Comparison of ENCODE assay signal across 9 cellular contexts in the genomic region with DNA sequence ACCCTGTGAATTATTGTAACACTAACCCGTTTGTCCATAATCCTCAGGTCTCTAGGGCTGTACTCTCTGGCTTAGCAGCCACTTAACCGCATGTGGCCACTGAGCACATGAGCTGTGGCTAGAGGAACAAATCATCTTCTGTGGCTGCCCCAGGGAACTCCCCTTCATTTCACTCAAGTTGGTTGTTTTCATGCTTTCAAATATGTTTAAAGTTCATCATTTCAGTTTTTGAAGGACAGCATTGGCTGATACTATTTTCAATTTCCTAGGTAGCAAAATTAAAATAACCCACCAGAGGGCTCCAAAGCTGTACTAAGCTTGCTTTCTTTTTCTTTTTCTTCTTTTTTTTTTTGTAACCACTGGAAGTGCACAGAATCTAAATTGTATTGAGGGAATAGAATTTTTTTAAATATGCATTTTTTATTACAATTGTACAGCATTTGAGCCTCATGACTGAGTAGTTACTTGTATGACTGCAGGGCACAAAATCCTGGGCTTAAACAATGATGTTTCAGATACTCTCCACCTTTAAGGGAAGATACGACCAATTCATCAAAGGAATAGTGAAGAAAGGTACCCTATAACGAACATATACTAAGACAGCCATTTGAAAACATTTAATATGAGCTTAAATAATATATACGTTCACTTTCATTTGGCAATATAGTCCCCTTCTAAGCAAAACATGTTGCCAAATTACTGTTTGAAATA. TPM values are rescaled to one million over a fixed set of nuclear protein-coding genes. Genes with fewer than 3 reads are reported as not detected.
DNase-seq lines count a peak whose midpoint lies in the region; ATAC-seq, FAIRE-seq and TF ChIP-seq lines count a peak whose summit lies in the region.
"Had no signal": no experiment of that assay in that cellular context is flagged by ENCODE, and none has a peak within 500 bp of the region (broad histone marks: within the 10 kb centered on the region; RNA-seq: fewer than 3 reads in every experiment).

No MANE protein-coding gene starts in this region.

- no peaks in the 10 kb centered on the region for H3K79me1 ChIP-seq in mesenchymal stem cell (replicated peaks; ENCODE audit: low read length, poor library complexity, severe bottlenecking)

- H3K27me3 Mint-ChIP-seq in CD4-positive, CD25-positive, alpha-beta regulatory T cell, result peaks cover 12% of the 10 kb centered on the region
- H3K27me3 Mint-ChIP-seq in HFFc6 (ENCODE audit: insufficient read depth) (peaks cover 3% of the 10 kb centered on the region; the same call in 1 of the 2 replicates), astrocyte (ENCODE audit: low read depth, unreplicated experiment) (no peaks in the 10 kb centered on the region)

- no peaks in the 10 kb centered on the region for H3K27me3 ChIP-seq in CD4-positive, CD25-positive, alpha-beta regulatory T cell (ENCODE audit: control insufficient read depth, insufficient read depth, low read length)
- no peaks in the 10 kb centered on the region for H3K27me3 ChIP-seq in astrocyte (ENCODE audit: insufficient read depth, low read length)
- H3K27me3 ChIP-seq in mesenchymal stem cell (ENCODE audit: control insufficient read depth in 1 of 2, insufficient read depth in 1 of 2, low read length in 2 of 2), result no peaks in the 10 kb centered on the region
- H3K27me3 ChIP-seq in prostate gland (replicated peaks; ENCODE audit: insufficient read depth), result no peaks in the 10 kb centered on the region
- H3K27me3 ChIP-seq: upper lobe of left lung had no signal

- no peak overlapping the region for H2AK5ac ChIP-seq in mesenchymal stem cell (ENCODE audit: low read length, severe bottlenecking)

- H3K9me3 ChIP-seq in CD4-positive, CD25-positive, alpha-beta regulatory T cell (ENCODE audit: control insufficient read depth in 2 of 2, low read length in 2 of 2), result no peaks in the 10 kb centered on the region
- H3K9me3 ChIP-seq in astrocyte (ENCODE audit: insufficient read depth, low read depth, low read length) (no peaks in the 10 kb centered on the region), mesenchymal stem cell (ENCODE audit: control insufficient read depth, low read length) (no peaks in the 10 kb centered on the region), prostate gland (no peaks in the 10 kb centered on the region)
- H3K9me3 ChIP-seq: upper lobe of left lung had no signal

- H3K9ac ChIP-seq in astrocyte (ENCODE audit: low read length), result no peak overlapping the region
- peak overlapping the region; percentile 58 for H3K9ac ChIP-seq in mesenchymal stem cell (ENCODE audit: low read length)

- H3K14ac ChIP-seq in mesenchymal stem cell (ENCODE audit: low read length in 2 of 2), result no peak overlapping the region

- peaks cover 0 to 26% (median 9%) of the 10 kb centered on the region in 4 donors for H3K4me1 Mint-ChIP-seq in CD4-positive, CD25-positive, alpha-beta regulatory T cell
- H3K4me1 Mint-ChIP-seq in HFFc6 (ENCODE audit: low read depth), result peaks cover 8% of the 10 kb centered on the region
- peaks cover 7% of the 10 kb centered on the region for H3K4me1 Mint-ChIP-seq in astrocyte (ENCODE audit: low read depth, unreplicated experiment)

- peaks cover 0 to 2% (median 0%) of the 10 kb centered on the region in 7 donors for H3K9me3 Mint-ChIP-seq in CD4-positive, CD25-positive, alpha-beta regulatory T cell
- H3K9me3 Mint-ChIP-seq in HFFc6 (no peaks in the 10 kb centered on the region), astrocyte (ENCODE audit: unreplicated experiment) (no peaks in the 10 kb centered on the region)

- no peaks in the 10 kb centered on the region for H3K79me2 ChIP-seq in astrocyte (ENCODE audit: insufficient read depth, low read length)

- no peak overlapping the region for H3K4me3 Mint-ChIP-seq in CD4-positive, CD25-positive, alpha-beta regulatory T cell
- H3K4me3 Mint-ChIP-seq in HFFc6 (no peak overlapping the region), astrocyte (ENCODE audit: unreplicated experiment) (no peak overlapping the region)

- H3K27ac Mint-ChIP-seq in CD4-positive, CD25-positive, alpha-beta regulatory T cell, result peak overlapping the region in 1 of 3 donors; percentile 21
- H3K27ac Mint-ChIP-seq in HFFc6, result no peak overlapping the region
- H3K27ac Mint-ChIP-seq in astrocyte (ENCODE audit: unreplicated experiment), result no peak overlapping the region

- no peak for TF ChIP-seq POLR2A in prostate gland (IDR thresholded peaks at IDR 0.05)

- no peak overlapping the region for H2BK15ac ChIP-seq in mesenchymal stem cell (ENCODE audit: low read depth, poor library complexity, severe bottlenecking)

- peak in 2 of 3 donors; percentile 20 to 27 for DNase-seq in CD4-positive, CD25-positive, alpha-beta regulatory T cell
- peak; percentile 23 for DNase-seq in HFFc6
- no peak for DNase-seq in astrocyte (ENCODE audit: low read depth)
- DNase-seq in mesenchymal stem cell, result peak; percentile 38
- no peak for DNase-seq in prostate gland (ENCODE audit: low spot score)

- H4K8ac ChIP-seq in mesenchymal stem cell (ENCODE audit: low read length), result no peak overlapping the region

- H3K4me1 ChIP-seq in CD4-positive, CD25-positive, alpha-beta regulatory T cell (ENCODE audit: control insufficient read depth, insufficient read depth, low read length, poor library complexity, severe bottlenecking), result peaks cover 4% of the 10 kb centered on the region
- H3K4me1 ChIP-seq in astrocyte (ENCODE audit: insufficient read depth, low read length) (no peaks in the 10 kb centered on the region), mesenchymal stem cell (ENCODE audit: control insufficient read depth, insufficient read depth, low read depth, low read length) (no peaks in the 10 kb centered on the region), prostate gland (replicated peaks) (no peaks in the 10 kb centered on the region)

- no peak overlapping the region for H3K4me3 ChIP-seq in CD4-positive, CD25-positive, alpha-beta regulatory T cell (ENCODE audit: low read depth, low read length)
- H3K4me3 ChIP-seq in astrocyte (ENCODE audit: insufficient read depth, low read depth, low read length), result no peak overlapping the region
- no peak overlapping the region for H3K4me3 ChIP-seq in mesenchymal stem cell (ENCODE audit: insufficient read depth in 1 of 2, low read depth in 1 of 2, low read length in 2 of 2)
- no peak overlapping the region for H3K4me3 ChIP-seq in prostate gland
- H3K4me3 ChIP-seq: upper lobe of left lung had no signal

- ATAC-seq in CD4-positive, CD25-positive, alpha-beta regulatory T cell (ENCODE audit: low read depth in 2 of 2), result no peak
- ATAC-seq in GM21515 (IDR thresholded peaks at IDR 0.05; ENCODE audit: unreplicated experiment) (no peak), GM18870 (IDR thresholded peaks at IDR 0.05; ENCODE audit: unreplicated experiment) (no peak), HG03097 (IDR thresholded peaks at IDR 0.05; ENCODE audit: low FRiP score, unreplicated experiment) (no peak)

- TF ChIP-seq CTCF in HFFc6 (IDR thresholded peaks at IDR 0.05), result peak; percentile 75
- peak; percentile 48 for TF ChIP-seq CTCF in astrocyte (IDR thresholded peaks at IDR 0.05; ENCODE audit: insufficient read depth, low read depth, low read length)
- peak in 1 of 4 experiments; percentile 36 for TF ChIP-seq CTCF in prostate gland (IDR thresholded peaks at IDR 0.05)

- H3K18ac ChIP-seq in mesenchymal stem cell (ENCODE audit: low read depth in 1 of 2, low read length in 2 of 2), result no peak overlapping the region

- no peak overlapping the region for H2BK12ac ChIP-seq in mesenchymal stem cell (ENCODE audit: low read length in 2 of 2)

- intact Hi-C loops in prostate gland (cut with DNase I), result loop anchor here (2.0 to 5.0 kb wide), 2 partner anchors 370 to 389 kb away; no protein-coding TSS in a partner anchor

- H2AFZ ChIP-seq in astrocyte (ENCODE audit: low read depth, low read length) (no peak overlapping the region), mesenchymal stem cell (ENCODE audit: low read depth, low read length) (no peak overlapping the region)

- H3K4me2 ChIP-seq in astrocyte (ENCODE audit: low read length) (no peak overlapping the region), mesenchymal stem cell (ENCODE audit: low read length, poor library complexity, severe bottlenecking) (no peak overlapping the region)

- H3K4ac ChIP-seq in mesenchymal stem cell (ENCODE audit: low read depth in 1 of 2, low read length in 2 of 2), result no peak overlapping the region

- H3K23ac ChIP-seq in mesenchymal stem cell (ENCODE audit: low read length in 2 of 2), result no peak overlapping the region

- no peak overlapping the region for H4K91ac ChIP-seq in mesenchymal stem cell (ENCODE audit: low read length)

- H3K36me3 ChIP-seq in CD4-positive, CD25-positive, alpha-beta regulatory T cell (ENCODE audit: control insufficient read depth, insufficient read depth, low read length), result no peaks in the 10 kb centered on the region
- H3K36me3 ChIP-seq in astrocyte (ENCODE audit: insufficient read depth, low read length), result no peaks in the 10 kb centered on the region
- H3K36me3 ChIP-seq in mesenchymal stem cell (ENCODE audit: control insufficient read depth in 1 of 2, insufficient read depth in 2 of 2, low read depth in 1 of 2, low read length in 2 of 2), result no peaks in the 10 kb centered on the region
- H3K36me3 ChIP-seq in prostate gland, result no peaks in the 10 kb centered on the region
- H3K36me3 ChIP-seq: upper lobe of left lung had no signal

- no peaks in the 10 kb centered on the region for H4K20me1 ChIP-seq in astrocyte (ENCODE audit: insufficient read depth, low read length)

- H3K27ac ChIP-seq in CD4-positive, CD25-positive, alpha-beta regulatory T cell (ENCODE audit: insufficient read depth, low read length, poor library complexity, severe bottlenecking), result no peak overlapping the region
- H3K27ac ChIP-seq in astrocyte (ENCODE audit: low read depth, low read length), result no peak overlapping the region
- H3K27ac ChIP-seq in mesenchymal stem cell (ENCODE audit: low read length, poor library complexity, severe bottlenecking), result no peak overlapping the region
- no peak overlapping the region for H3K27ac ChIP-seq in prostate gland
- H3K27ac ChIP-seq: upper lobe of left lung had no signal

- FAIRE-seq in astrocyte (lab: Jason Lieb, UNC), result no peak

- no peak overlapping the region for H2BK5ac ChIP-seq in mesenchymal stem cell (ENCODE audit: low read depth, low read length, poor library complexity, severe bottlenecking)

- no peak overlapping the region for H2BK120ac ChIP-seq in mesenchymal stem cell (ENCODE audit: low read depth, low read length)

- no peaks in the 10 kb centered on the region for H3K36me3 Mint-ChIP-seq in CD4-positive, CD25-positive, alpha-beta regulatory T cell
- H3K36me3 Mint-ChIP-seq in HFFc6 (ENCODE audit: low read depth) (no peaks in the 10 kb centered on the region), astrocyte (ENCODE audit: low read depth, unreplicated experiment) (no peaks in the 10 kb centered on the region)

- 77% methylated on average over 2 of the region's 5 CpGs for WGBS in mesenchymal stem cell
- WGBS in prostate gland, result 58% methylated on average over 5 of the region's 5 CpGs

RNA-seq across cellular contexts. Expression of gene MRC1, which starts 38.6 kb away (rescaled TPM):
- total RNA-seq in CD4-positive, CD25-positive, alpha-beta regulatory T cell, result 0.37 TPM
- 1 to 10 TPM in 2 of 4 donors, under 1 TPM in 2; 0.24 to 1.8 (median 1.1) TPM for polyA plus RNA-seq in CD4-positive, CD25-positive, alpha-beta regulatory T cell
- total RNA-seq in HFFc6 (2021; fragmentation: NEBNext Ultra II Directional; extraction: Animal tissue kit (Norgen Biotek cat#: 25700)), result under 1 TPM in 2 of 6 experiments, not detected in 4; 0.02 to 0.06 TPM
- total RNA-seq in astrocyte, result 0.05 and 0.07 TPM in 2 replicates
- not detected for polyA plus RNA-seq in mesenchymal stem cell (2013, experiment 1 of 2)
- 0.01 TPM for polyA plus RNA-seq in mesenchymal stem cell (2013, experiment 2 of 2)
- 10 to 100 TPM in 1 of 2 donors, 1 to 10 TPM in 1; 3.1 to 27.4 TPM for total RNA-seq in prostate gland

Comparison
In these comparisons a context has a peak if more than half of its experiments do, and no peak if none do; other contexts are left out.
1. DNase-seq: peak in CD4-positive, CD25-positive, alpha-beta regulatory T cell (2 of 3), HFFc6 (single experiment) and mesenchymal stem cell (single experiment); none in astrocyte (single experiment) and prostate gland (single experiment).